ENCODE assay signal across 8 cellular contexts in the genomic region with DNA sequence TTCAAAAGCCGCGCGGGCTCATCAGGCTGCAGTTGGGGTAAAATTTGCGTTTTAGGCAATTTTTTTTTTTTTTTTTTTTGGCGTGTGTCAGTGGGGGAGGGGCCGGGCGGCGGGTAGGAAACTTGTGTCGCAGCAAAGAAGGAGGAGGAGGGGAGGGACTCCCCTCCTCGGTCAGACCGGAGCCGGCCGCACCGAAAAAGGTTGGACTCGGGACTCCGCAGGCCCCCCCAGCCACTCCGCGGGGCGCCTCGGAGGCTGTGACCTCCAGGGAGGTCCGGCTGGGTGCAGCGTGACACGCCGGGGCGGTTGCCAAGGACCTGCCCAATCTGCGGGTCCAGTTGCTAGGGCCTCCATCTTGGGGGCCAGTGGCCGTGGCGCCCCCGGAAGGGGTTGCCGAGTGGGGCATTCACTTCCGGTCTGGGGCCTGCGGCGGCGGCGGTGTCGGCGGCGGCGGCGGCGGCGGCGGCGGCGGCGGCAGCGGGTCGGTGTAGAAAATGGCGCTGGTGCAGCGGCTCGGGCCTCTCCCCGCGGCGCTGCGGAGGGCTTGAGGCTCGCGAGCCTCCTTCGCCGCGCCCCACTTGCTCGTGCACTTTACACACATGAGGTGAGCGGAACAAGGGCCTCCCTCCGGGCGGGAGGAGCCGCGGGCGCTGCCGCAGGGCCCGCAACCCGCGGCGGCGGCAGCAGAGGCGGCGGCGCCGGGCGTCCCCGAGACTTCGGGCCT. TPM values are rescaled to one million over a fixed set of nuclear protein-coding genes. Genes with fewer than 3 reads are reported as not detected.
DNase-seq lines count a peak whose midpoint lies in the region; ATAC-seq, FAIRE-seq and TF ChIP-seq lines count a peak whose summit lies in the region.

A gene (plus strand): TSS at position 409 of the 724 bp plus-strand sequence. CDS start 191 bp downstream, at position 600.

- peak within 1 kb of the TSS; percentile 94 for H3K4me2 ChIP-seq in astrocyte (ENCODE audit: low read length)

- H3K36me3 ChIP-seq in astrocyte (ENCODE audit: insufficient read depth, low read length) (peaks cover 13% of the 10 kb centered on the region), aorta (ENCODE audit: control insufficient read depth in 1 of 2, insufficient read depth in 2 of 2, low read length in 1 of 2) (no peaks in the 10 kb centered on the region)

- FAIRE-seq in astrocyte (lab: Jason Lieb, UNC), result no peak

- peak within 1 kb of the TSS; percentile 98 for H3K4me3 Mint-ChIP-seq in astrocyte (ENCODE audit: unreplicated experiment)

- peak within 1 kb of the TSS; percentile 98 for H3K27ac Mint-ChIP-seq in astrocyte (ENCODE audit: unreplicated experiment)

- no peaks in the 10 kb centered on the region for H3K9me3 Mint-ChIP-seq in astrocyte (ENCODE audit: unreplicated experiment)

- H3K4me1 ChIP-seq in astrocyte (ENCODE audit: insufficient read depth, low read length), result peaks cover 15% of the 10 kb centered on the region
- H3K4me1 ChIP-seq in aorta (ENCODE audit: control insufficient read depth in 1 of 2, insufficient read depth in 2 of 2, low read length in 2 of 2), result peaks cover 2 to 8% of the 10 kb centered on the region in 2 donors

- ATAC-seq in HG02798 (IDR thresholded peaks at IDR 0.05; ENCODE audit: poor library complexity, unreplicated experiment) (peak; percentile 97), aorta (ENCODE audit: low FRiP score) (peak; percentile 95)

- H3K9me3 ChIP-seq in astrocyte (ENCODE audit: insufficient read depth, low read depth, low read length) (no peaks in the 10 kb centered on the region), aorta (ENCODE audit: control insufficient read depth, low read length) (no peaks in the 10 kb centered on the region)

- intact Hi-C loops in aorta (cut with DNase I), result loop anchor here in 1 of 2 donors (5.0 kb wide), 1 partner anchor 82 kb away; no protein-coding TSS in a partner anchor

- H2AFZ ChIP-seq in astrocyte (ENCODE audit: low read depth, low read length), result peak within 1 kb of the TSS; percentile 83

- peak within 1 kb of the TSS; percentile 94 for H3K9ac ChIP-seq in astrocyte (ENCODE audit: low read length)

- H3K79me2 ChIP-seq in astrocyte (ENCODE audit: insufficient read depth, low read length), result peaks cover 44% of the 10 kb centered on the region

- no peak for TF ChIP-seq CTCF in astrocyte (IDR thresholded peaks at IDR 0.05; ENCODE audit: insufficient read depth, low read depth, low read length)

- peak within 1 kb of the TSS; percentile 90 for H3K27ac ChIP-seq in astrocyte (ENCODE audit: low read depth, low read length)
- H3K27ac ChIP-seq in aorta (ENCODE audit: low read depth in 1 of 2, low read length in 2 of 2), result peak within 1 kb of the TSS; percentile 85 to 99

- no peaks in the 10 kb centered on the region for H3K27me3 Mint-ChIP-seq in astrocyte (ENCODE audit: low read depth, unreplicated experiment)

- peaks cover 16% of the 10 kb centered on the region for H3K4me1 Mint-ChIP-seq in astrocyte (ENCODE audit: low read depth, unreplicated experiment)

- H3K4me3 ChIP-seq in astrocyte (ENCODE audit: insufficient read depth, low read depth, low read length), result peak within 1 kb of the TSS; percentile 93
- H3K4me3 ChIP-seq in aorta (ENCODE audit: low read length in 2 of 2), result peak within 1 kb of the TSS; percentile 99 to 100

- peaks cover 42% of the 10 kb centered on the region for H4K20me1 ChIP-seq in astrocyte (ENCODE audit: insufficient read depth, low read length)

- peaks cover 6% of the 10 kb centered on the region for H3K36me3 Mint-ChIP-seq in astrocyte (ENCODE audit: low read depth, unreplicated experiment)

- no peaks in the 10 kb centered on the region for H3K27me3 ChIP-seq in astrocyte (ENCODE audit: insufficient read depth, low read length)
- no peaks in the 10 kb centered on the region for H3K27me3 ChIP-seq in aorta (ENCODE audit: control insufficient read depth in 1 of 2, insufficient read depth in 2 of 2, low read length in 1 of 2)

- peak; percentile 60 for TF ChIP-seq POLR2A in GM15510 (IDR thresholded peaks at IDR 0.05; ENCODE audit: borderline replicate concordance, extremely low read depth, insufficient read length)

- DNase-seq in NCI-H146 treated with DMSO at 0.1 percent for 48 hours (lab: John Stamatoyannopoulos, UW; ENCODE audit: unreplicated experiment) (peak; percentile 66), T-helper 22 cell (ENCODE audit: low read depth) (peak; percentile 63), astrocyte (ENCODE audit: low read depth) (peak; percentile 74), hepatic stellate cell (ENCODE audit: low spot score) (peak; percentile 91), renal cortical epithelial cell (ENCODE audit: low read depth) (peak; percentile 60), aorta (peak; percentile 94 to 97)

- WGBS in aorta, 2 donors, result 0% methylated on average over 34 to 80 of the region's 80 CpGs

RNA-seq across cellular contexts. Expression of the gene that starts here (rescaled TPM):
- total RNA-seq in astrocyte (48.6 and 51.1 TPM in 2 replicates), renal cortical epithelial cell (12.5 and 34.1 TPM in 2 replicates), aorta (10 to 100 TPM; 74.8 to 98.3 TPM)
- 10 to 100 TPM in 1 of 2 donors, 1 to 10 TPM in 1; 8.8 to 29.7 TPM for polyA plus RNA-seq in aorta

Comparison
In these comparisons a context has a peak if more than half of its experiments do, and no peak if none do; other contexts are left out.
1. Peak in every context shown above with its lines: DNase-seq, ATAC-seq, H3K4me3 ChIP-seq and H3K27ac ChIP-seq.